21 cellular contexts compared by ENCODE assay signal in the genomic region with DNA sequence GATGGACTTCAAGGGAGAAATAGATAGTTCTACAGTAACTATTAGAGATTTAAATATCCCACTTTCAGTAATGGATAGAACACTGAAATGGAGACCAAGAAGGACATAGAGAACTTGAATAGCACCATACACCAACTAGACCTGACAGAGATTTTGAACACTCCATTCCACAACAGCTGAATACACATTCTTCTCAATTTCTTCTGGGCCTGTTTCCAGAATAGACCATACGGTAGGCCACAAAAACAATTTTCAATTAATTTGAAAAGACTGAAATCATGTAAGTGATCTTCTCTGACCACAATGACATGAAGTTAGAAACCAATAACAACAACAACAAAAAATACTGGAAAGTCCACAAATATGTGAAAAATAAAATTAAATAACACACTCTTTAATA.
DNase-seq lines count a peak whose midpoint lies in the region; ATAC-seq lines count a peak whose summit lies in the region.
"Had no signal": no experiment of that assay in that cellular context is flagged by ENCODE, and none has a peak within 500 bp of the region (broad histone marks: within the 10 kb centered on the region; RNA-seq: fewer than 3 reads in every experiment).

No MANE protein-coding gene starts in this region.

- no peak for ATAC-seq in stimulated activated naive B cell treated with anti-CD40 and anti-IgM and Interleukin-4, amounts not matched to agents 10 μg/mL and 1 μg/mL and 100 μg/mL, for 72 hours (replicated peaks)
- ATAC-seq in activated T-cell treated with anti-CD3 and anti-CD28 coated beads, Interleukin-2, amount 50 U/mL, for 72 hours (replicated peaks in 1 of 2): no peak
- ATAC-seq: PC-3, Right ventricle myocardium inferior had no signal

- H3K4me3 Mint-ChIP-seq in dendritic cell treated with granulocyte-macrophage colony-stimulating factor and Interleukin-4, amounts not matched to agents 40 ng/mL and 50 ng/mL, for 4 days: no peak overlapping the region
- H3K4me3 Mint-ChIP-seq in stimulated activated naive B cell treated with anti-CD40 and anti-IgM and Interleukin-4, amounts not matched to agents 10 μg/mL and 1 μg/mL and 100 μg/mL, for 72 hours: peak overlapping the region; percentile 21 to 53
- H3K4me3 Mint-ChIP-seq in activated T-cell treated with anti-CD3 and anti-CD28 coated beads, Interleukin-2, amount 50 U/mL, for 72 hours: no peak overlapping the region
- H3K4me3 Mint-ChIP-seq: CD4-positive, alpha-beta memory T cell had no signal

- H3K27ac Mint-ChIP-seq in dendritic cell treated with granulocyte-macrophage colony-stimulating factor and Interleukin-4, amounts not matched to agents 40 ng/mL and 50 ng/mL, for 4 days: peak overlapping the region; percentile 43
- peak overlapping the region; percentile 90 for H3K27ac Mint-ChIP-seq in stimulated activated naive B cell treated with anti-CD40 and anti-IgM and Interleukin-4, amounts not matched to agents 10 μg/mL and 1 μg/mL and 100 μg/mL, for 72 hours
- no peak overlapping the region for H3K27ac Mint-ChIP-seq in activated T-cell treated with anti-CD3 and anti-CD28 coated beads, Interleukin-2, amount 50 U/mL, for 72 hours
- H3K27ac Mint-ChIP-seq: CD4-positive, alpha-beta memory T cell had no signal

- no peaks in the 10 kb centered on the region for H3K27me3 Mint-ChIP-seq in dendritic cell treated with granulocyte-macrophage colony-stimulating factor and Interleukin-4, amounts not matched to agents 40 ng/mL and 50 ng/mL, for 4 days
- H3K27me3 Mint-ChIP-seq in stimulated activated naive B cell treated with anti-CD40 and anti-IgM and Interleukin-4, amounts not matched to agents 10 μg/mL and 1 μg/mL and 100 μg/mL, for 72 hours: no peaks in the 10 kb centered on the region
- no peaks in the 10 kb centered on the region for H3K27me3 Mint-ChIP-seq in activated T-cell treated with anti-CD3 and anti-CD28 coated beads, Interleukin-2, amount 50 U/mL, for 72 hours (ENCODE audit: low read depth)
- H3K27me3 Mint-ChIP-seq: CD4-positive, alpha-beta memory T cell had no signal

- DNase-seq in DMS 273 (lab: John Stamatoyannopoulos, UW; ENCODE audit: unreplicated experiment) (peak; percentile 20), DMS 273 treated with DMSO at 0.1 percent for 48 hours (lab: John Stamatoyannopoulos, UW) (no peak), NCI-H446 treated with DMSO at 0.1 percent for 48 hours (lab: John Stamatoyannopoulos, UW) (peak; percentile 59), iPS-NIHi7 (ENCODE audit: extremely low spot score) (no peak), inferior parietal cortex (ENCODE audit: extremely low spot score) (no peak)
- DNase-seq in stimulated activated naive B cell treated with anti-CD40 and anti-IgM and Interleukin-4, amounts not matched to agents 10 μg/mL and 1 μg/mL and 100 μg/mL, for 72 hours: no peak
- DNase-seq in activated T-cell treated with anti-CD3 and anti-CD28 coated beads, Interleukin-2, amount 50 U/mL, for 72 hours: no peak
- DNase-seq: CD4-positive, alpha-beta memory T cell; COR-L47; DND-41; GOT3; HCEC 1CT; KG1; MM.1S; NCI-H2029; NCI-H345; NCI-H524; NCI-H748 treated with DMSO at 0.1 percent for 48 hours; PC-3 had no signal

- intact Hi-C loops in dendritic cell treated with granulocyte-macrophage colony-stimulating factor and Interleukin-4, amounts not matched to agents 40 ng/mL and 50 ng/mL, for 4 days (cut with micrococcal nuclease): no loop called here

- H3K9me3 Mint-ChIP-seq in dendritic cell treated with granulocyte-macrophage colony-stimulating factor and Interleukin-4, amounts not matched to agents 40 ng/mL and 50 ng/mL, for 4 days: peaks cover 22% of the 10 kb centered on the region
- peaks cover 8 to 13% of the 10 kb centered on the region in 2 donors for H3K9me3 Mint-ChIP-seq in stimulated activated naive B cell treated with anti-CD40 and anti-IgM and Interleukin-4, amounts not matched to agents 10 μg/mL and 1 μg/mL and 100 μg/mL, for 72 hours
- peaks cover 5 to 6% of the 10 kb centered on the region in 2 donors for H3K9me3 Mint-ChIP-seq in activated T-cell treated with anti-CD3 and anti-CD28 coated beads, Interleukin-2, amount 50 U/mL, for 72 hours

- peaks cover 46% of the 10 kb centered on the region for H3K4me1 Mint-ChIP-seq in dendritic cell treated with granulocyte-macrophage colony-stimulating factor and Interleukin-4, amounts not matched to agents 40 ng/mL and 50 ng/mL, for 4 days (ENCODE audit: low read depth)
- H3K4me1 Mint-ChIP-seq in stimulated activated naive B cell treated with anti-CD40 and anti-IgM and Interleukin-4, amounts not matched to agents 10 μg/mL and 1 μg/mL and 100 μg/mL, for 72 hours: peaks cover 23 to 62% of the 10 kb centered on the region in 2 donors
- no peaks in the 10 kb centered on the region for H3K4me1 Mint-ChIP-seq in activated T-cell treated with anti-CD3 and anti-CD28 coated beads, Interleukin-2, amount 50 U/mL, for 72 hours (ENCODE audit: low read depth)
- H3K4me1 Mint-ChIP-seq: CD4-positive, alpha-beta memory T cell had no signal

- H3K36me3 Mint-ChIP-seq in dendritic cell treated with granulocyte-macrophage colony-stimulating factor and Interleukin-4, amounts not matched to agents 40 ng/mL and 50 ng/mL, for 4 days (ENCODE audit: low read depth): no peaks in the 10 kb centered on the region
- H3K36me3 Mint-ChIP-seq in stimulated activated naive B cell treated with anti-CD40 and anti-IgM and Interleukin-4, amounts not matched to agents 10 μg/mL and 1 μg/mL and 100 μg/mL, for 72 hours: peaks cover 15 to 17% of the 10 kb centered on the region in 2 donors
- H3K36me3 Mint-ChIP-seq in activated T-cell treated with anti-CD3 and anti-CD28 coated beads, Interleukin-2, amount 50 U/mL, for 72 hours (ENCODE audit: insufficient read depth in 2 of 2): no peaks in the 10 kb centered on the region
- H3K36me3 Mint-ChIP-seq: CD4-positive, alpha-beta memory T cell had no signal

Comparison
In these comparisons a context has a peak if more than half of its experiments do, and no peak if none do; other contexts are left out.
1. DNase-seq: peak in DMS 273 (single experiment) and NCI-H446 treated with DMSO at 0.1 percent for 48 hours (single experiment); none in DMS 273 treated with DMSO at 0.1 percent for 48 hours (single experiment), stimulated activated naive B cell treated with anti-CD40 and anti-IgM and Interleukin-4, amounts not matched to agents 10 μg/mL and 1 μg/mL and 100 μg/mL, for 72 hours (single experiment), iPS-NIHi7 (single experiment), inferior parietal cortex (single experiment) and activated T-cell treated with anti-CD3 and anti-CD28 coated beads, Interleukin-2, amount 50 U/mL, for 72 hours (0 of 2).
2. H3K4me3 Mint-ChIP-seq: peak in stimulated activated naive B cell treated with anti-CD40 and anti-IgM and Interleukin-4, amounts not matched to agents 10 μg/mL and 1 μg/mL and 100 μg/mL, for 72 hours (2 of 2); none in dendritic cell treated with granulocyte-macrophage colony-stimulating factor and Interleukin-4, amounts not matched to agents 40 ng/mL and 50 ng/mL, for 4 days (single experiment) and activated T-cell treated with anti-CD3 and anti-CD28 coated beads, Interleukin-2, amount 50 U/mL, for 72 hours (0 of 2).